17 cellular contexts compared by ENCODE assay signal in genomic region chr18:35618289-35618688, GRCh38. TPM values are rescaled to one million over a fixed set of nuclear protein-coding genes. Genes with fewer than 3 reads are reported as not detected.
DNase-seq lines count a peak whose midpoint lies in the region; ATAC-seq, FAIRE-seq and TF ChIP-seq lines count a peak whose summit lies in the region.
"Had no signal": no experiment of that assay in that cellular context is flagged by ENCODE, and none has a peak within 500 bp of the region (broad histone marks: within the 10 kb centered on the region; RNA-seq: fewer than 3 reads in every experiment).

No MANE protein-coding gene starts in this region.

- ATAC-seq in RWPE2 (ENCODE audit: low read depth) (no peak), GM21360 (IDR thresholded peaks at IDR 0.05; ENCODE audit: unreplicated experiment) (no peak)
- ATAC-seq: CD8-positive, alpha-beta T cell; PC-3 had no signal

- DNase-seq in RWPE2 (ENCODE audit: low spot score) (no peak), endothelial cell of umbilical vein (ENCODE audit: low read depth, low spot score) (no peak), mesothelial cell of epicardium (ENCODE audit: low spot score in 2 of 2, unreplicated experiment in 2 of 2) (no peak), DMS 273 treated with DMSO at 0.1 percent for 48 hours (lab: John Stamatoyannopoulos, UW) (no peak), RCC 7860 (ENCODE audit: low spot score) (no peak)
- DNase-seq: CD8-positive, alpha-beta T cell; DMS79; KBM-7; NCI-H1436 treated with DMSO at 0.1 percent for 48 hours; NCI-H2029 treated with DMSO at 0.1 percent for 48 hours; NCI-H2171 treated with DMSO at 0.1 percent for 48 hours; NCI-H446 treated with DMSO at 0.1 percent for 48 hours; NCI-H748 treated with DMSO at 0.1 percent for 48 hours; PC-3 had no signal

- peak overlapping the region; percentile 80 for H3K4me2 ChIP-seq in endothelial cell of umbilical vein (ENCODE audit: insufficient read depth, low read length)
- H3K4me2 ChIP-seq: GM23338 had no signal

- CTCF ChIA-PET in endothelial cell of umbilical vein (lab: Charles Lee), result interaction anchor here (0.8 to 1.6 kb wide), 2 partner anchors 10 to 232 kb away, joined by 3 read pairs; no protein-coding TSS in a partner anchor

- no peak for TF ChIP-seq CTCF in RWPE2 (IDR thresholded peaks at IDR 0.05; ENCODE audit: poor library complexity, severe bottlenecking)
- no peak for TF ChIP-seq CTCF in endothelial cell of umbilical vein (IDR thresholded peaks at IDR 0.05; ENCODE audit: extremely low read depth in 1 of 2, insufficient read depth in 1 of 2, low read depth in 1 of 2, low read length in 2 of 2)
- no peak for TF ChIP-seq CTCF in neutrophil (IDR thresholded peaks at IDR 0.05)
- no peak for TF ChIP-seq CTCF in mesothelial cell of epicardium (IDR thresholded peaks at IDR 0.05; ENCODE audit: unreplicated experiment)

- H3K36me3 Mint-ChIP-seq in mesothelial cell of epicardium, result peaks cover 8% of the 10 kb centered on the region
- H3K36me3 Mint-ChIP-seq: CD8-positive, alpha-beta T cell had no signal

- no peak for TF ChIP-seq POLR2A in endothelial cell of umbilical vein (IDR thresholded peaks at IDR 0.05; ENCODE audit: low read depth, low read length)

- H3K27ac ChIP-seq in RWPE2 (ENCODE audit: poor library complexity, severe bottlenecking) (peak overlapping the region; percentile 94), endothelial cell of umbilical vein (ENCODE audit: insufficient read depth, low read depth, low read length) (peak overlapping the region; percentile 98), neutrophil (peak overlapping the region; percentile 91)

- H3K4me1 ChIP-seq in RWPE2 (ENCODE audit: insufficient read depth, poor library complexity, severe bottlenecking), result peaks cover 36% of the 10 kb centered on the region
- H3K4me1 ChIP-seq in endothelial cell of umbilical vein (ENCODE audit: control insufficient read depth, extremely low read depth, insufficient read depth, low read length), result peaks cover 86% of the 10 kb centered on the region
- peaks cover 48 to 50% of the 10 kb centered on the region in 2 experiments for H3K4me1 ChIP-seq in neutrophil (ENCODE audit: control insufficient read depth in 1 of 2, insufficient read depth in 1 of 2, low read depth in 1 of 2, low read length in 1 of 2)

- H4K20me1 ChIP-seq in endothelial cell of umbilical vein (replicated peaks; ENCODE audit: control insufficient read depth, extremely low read depth, insufficient read depth, low read length), result no peaks in the 10 kb centered on the region

- BruUV-seq in endothelial cell of umbilical vein (replicated peaks; lab: Mats Ljungman, UMichigan), result no TSS peak

- no peak overlapping the region for H3K9ac ChIP-seq in endothelial cell of umbilical vein (replicated peaks; ENCODE audit: extremely low read depth, insufficient read depth, low read length)

- no peaks in the 10 kb centered on the region for H3K27me3 Mint-ChIP-seq in mesothelial cell of epicardium (ENCODE audit: low read depth)

- H3K9me1 ChIP-seq in endothelial cell of umbilical vein (replicated peaks; ENCODE audit: control insufficient read depth, extremely low read depth, insufficient read depth, low read length), result no peaks in the 10 kb centered on the region

- no peak overlapping the region for H2AFZ ChIP-seq in endothelial cell of umbilical vein (ENCODE audit: low read depth, low read length)
- H2AFZ ChIP-seq: GM23338 had no signal

- intact Hi-C loops in endothelial cell of umbilical vein (cut with micrococcal nuclease), result loop anchor here (10.0 kb wide), 1 partner anchor 543 kb away; no protein-coding TSS in a partner anchor

- no peaks in the 10 kb centered on the region for H3K27me3 ChIP-seq in RWPE2 (ENCODE audit: insufficient read depth, poor library complexity, severe bottlenecking)
- no peaks in the 10 kb centered on the region for H3K27me3 ChIP-seq in endothelial cell of umbilical vein (ENCODE audit: control insufficient read depth in 2 of 2, insufficient read depth in 2 of 2, low read length in 2 of 2)
- H3K27me3 ChIP-seq in neutrophil, result no peaks in the 10 kb centered on the region

- H3K4me1 Mint-ChIP-seq in mesothelial cell of epicardium, result peaks cover 23% of the 10 kb centered on the region

- peaks cover 93% of the 10 kb centered on the region for H3K79me2 ChIP-seq in endothelial cell of umbilical vein (ENCODE audit: control insufficient read depth, insufficient read depth, low read length)

- no peak overlapping the region for H3K4me3 ChIP-seq in RWPE2 (ENCODE audit: severe bottlenecking)
- H3K4me3 ChIP-seq in endothelial cell of umbilical vein (replicated peaks in 1 of 3; ENCODE audit: insufficient read depth in 1 of 3, low read depth in 1 of 3, low read length in 3 of 3), result no peak overlapping the region
- no peak overlapping the region for H3K4me3 ChIP-seq in neutrophil (ENCODE audit: low read depth in 1 of 2, low read length in 1 of 2)
- H3K4me3 ChIP-seq: GM23338 had no signal

- H3K9me3 ChIP-seq in RWPE2 (ENCODE audit: severe bottlenecking), result no peaks in the 10 kb centered on the region
- H3K9me3 ChIP-seq in endothelial cell of umbilical vein (replicated peaks; ENCODE audit: control insufficient read depth, insufficient read depth, low read length), result no peaks in the 10 kb centered on the region
- no peaks in the 10 kb centered on the region for H3K9me3 ChIP-seq in neutrophil

- peaks cover 6% of the 10 kb centered on the region; the same call in 1 of the 2 replicates for H3K36me3 ChIP-seq in RWPE2 (ENCODE audit: low read depth)
- no peaks in the 10 kb centered on the region for H3K36me3 ChIP-seq in endothelial cell of umbilical vein (ENCODE audit: control insufficient read depth in 2 of 2, extremely low read depth in 1 of 2, insufficient read depth in 2 of 2, low read length in 2 of 2)
- no peaks in the 10 kb centered on the region for H3K36me3 ChIP-seq in neutrophil

- FAIRE-seq in endothelial cell of umbilical vein (lab: Jason Lieb, UNC), result no peak
- no peak for FAIRE-seq in RCC 7860 (lab: Jason Lieb, UNC)

- POLR2A ChIA-PET in endothelial cell of umbilical vein (lab: Charles Lee), result no interaction called here

- H3K9me3 Mint-ChIP-seq in mesothelial cell of epicardium, result peaks cover 8% of the 10 kb centered on the region
- H3K9me3 Mint-ChIP-seq: CD8-positive, alpha-beta T cell; GM23338 had no signal

- dilution Hi-C loops in endothelial cell of umbilical vein (cut with MboI; ENCODE audit: extremely low pct_ligation_motif_present, low sequenced_read_pairs), result no loop called here

- no peak overlapping the region for H3K4me3 Mint-ChIP-seq in mesothelial cell of epicardium
- H3K4me3 Mint-ChIP-seq: CD8-positive, alpha-beta T cell; GM23338 had no signal

- H3K27ac Mint-ChIP-seq in mesothelial cell of epicardium, result no peak overlapping the region
- H3K27ac Mint-ChIP-seq: CD8-positive, alpha-beta T cell; GM23338 had no signal

TF ChIP-seq in endothelial cell of umbilical vein, 7 proteins besides CTCF, POLR2A, EP300 and RAD21:
- TF ChIP-seq EZH2 (IDR thresholded peaks at IDR 0.05; ENCODE audit: borderline replicate concordance, low read depth, low read length, severe bottlenecking), result no peak

RNA-seq across cellular contexts. Expression of gene GALNT1, which starts 36.7 kb away (rescaled TPM):
- total RNA-seq in endothelial cell of umbilical vein (337 and 360 TPM in 2 replicates), mesothelial cell of epicardium (80.7 to 95.5 TPM (median 85.0 TPM) in 3 replicates)
- polyA plus RNA-seq in endothelial cell of umbilical vein, result 67.7 and 89.9 TPM in 2 replicates
- 139 and 144 TPM in 2 replicates for polyA plus RNA-seq in endothelial cell of umbilical vein (2011; cell fraction: cytosol; rRNA removed)
- 61.6 and 91.9 TPM in 2 replicates for polyA plus RNA-seq in endothelial cell of umbilical vein (2011; cell fraction: nucleus; rRNA removed)
- polyA plus RNA-seq in endothelial cell of umbilical vein (2012), result 237 and 304 TPM in 2 replicates
- polyA minus RNA-seq in endothelial cell of umbilical vein, result 254 and 269 TPM in 2 replicates
- polyA minus RNA-seq in endothelial cell of umbilical vein (2011; cell fraction: cytosol; rRNA and poly(A)+ RNA removed), result 19.5 TPM
- 119 and 168 TPM in 2 replicates for polyA minus RNA-seq in endothelial cell of umbilical vein (2011; cell fraction: nucleus; rRNA and poly(A)+ RNA removed)
